1 cellular context compared by ENCODE assay signal in the genomic region with DNA sequence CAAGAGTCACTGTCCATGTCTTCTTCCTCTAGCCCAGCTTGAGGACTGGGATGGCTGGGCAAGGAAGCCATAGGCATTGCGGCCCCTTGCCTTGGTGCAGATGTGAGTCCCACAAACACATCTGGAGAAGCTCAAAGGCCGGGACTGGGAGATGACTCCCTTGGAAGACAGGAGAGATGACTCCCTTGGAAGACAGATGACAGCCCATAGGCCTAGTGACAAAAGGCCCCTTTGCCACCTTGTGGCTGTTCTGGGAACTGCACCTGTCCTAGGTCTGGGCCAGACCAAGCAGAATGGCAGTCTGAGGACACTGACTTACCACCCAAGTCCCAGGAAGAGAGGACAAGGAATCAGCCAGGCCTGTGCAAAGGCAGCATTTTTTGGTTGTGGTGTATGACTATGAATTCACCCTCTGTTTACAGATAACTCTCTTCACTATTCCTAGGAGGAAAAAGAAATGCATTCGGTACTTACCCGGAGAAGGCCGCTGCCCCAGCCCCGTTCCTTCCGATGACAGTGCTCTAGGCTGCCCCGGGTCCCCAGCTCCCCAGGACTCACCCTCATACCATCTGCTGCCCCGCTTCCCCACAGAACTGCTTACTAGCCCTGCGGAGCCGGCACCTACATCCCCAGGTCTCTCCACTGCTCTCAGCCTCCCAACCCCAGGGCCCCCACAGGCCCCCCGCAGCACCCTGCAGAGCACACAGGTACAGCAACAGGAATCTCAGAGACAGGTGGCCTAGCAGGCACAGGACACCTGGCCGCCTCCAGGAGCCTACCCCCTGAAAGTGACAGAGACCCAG.
A peak's percentile ranks its signal among the peaks of the same experiment; 100 is the strongest.
TF ChIP-seq lines count a peak whose summit lies in the region.

No MANE protein-coding gene starts in this region.

TF ChIP-seq in K562, 482 proteins besides CTCF, POLR2A, EP300 and RAD21 (continued from another document):
- TF ChIP-seq, protein P1, sequence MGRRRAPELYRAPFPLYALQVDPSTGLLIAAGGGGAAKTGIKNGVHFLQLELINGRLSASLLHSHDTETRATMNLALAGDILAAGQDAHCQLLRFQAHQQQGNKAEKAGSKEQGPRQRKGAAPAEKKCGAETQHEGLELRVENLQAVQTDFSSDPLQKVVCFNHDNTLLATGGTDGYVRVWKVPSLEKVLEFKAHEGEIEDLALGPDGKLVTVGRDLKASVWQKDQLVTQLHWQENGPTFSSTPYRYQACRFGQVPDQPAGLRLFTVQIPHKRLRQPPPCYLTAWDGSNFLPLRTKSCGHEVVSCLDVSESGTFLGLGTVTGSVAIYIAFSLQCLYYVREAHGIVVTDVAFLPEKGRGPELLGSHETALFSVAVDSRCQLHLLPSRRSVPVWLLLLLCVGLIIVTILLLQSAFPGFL (CRISPR knock-in tag; IDR thresholded peaks at IDR 0.05) = 0 out of 2 replicates have a peak, but pooled peaks have one; percentile 79
- TF ChIP-seq, protein P2, sequence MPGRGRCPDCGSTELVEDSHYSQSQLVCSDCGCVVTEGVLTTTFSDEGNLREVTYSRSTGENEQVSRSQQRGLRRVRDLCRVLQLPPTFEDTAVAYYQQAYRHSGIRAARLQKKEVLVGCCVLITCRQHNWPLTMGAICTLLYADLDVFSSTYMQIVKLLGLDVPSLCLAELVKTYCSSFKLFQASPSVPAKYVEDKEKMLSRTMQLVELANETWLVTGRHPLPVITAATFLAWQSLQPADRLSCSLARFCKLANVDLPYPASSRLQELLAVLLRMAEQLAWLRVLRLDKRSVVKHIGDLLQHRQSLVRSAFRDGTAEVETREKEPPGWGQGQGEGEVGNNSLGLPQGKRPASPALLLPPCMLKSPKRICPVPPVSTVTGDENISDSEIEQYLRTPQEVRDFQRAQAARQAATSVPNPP (IDR thresholded peaks at IDR 0.05; ENCODE audit: borderline replicate concordance, insufficient read depth, insufficient read length) = no peak
- 0 out of 2 replicates have a peak, but pooled peaks have one; percentile 20 for TF ChIP-seq HDGF (IDR thresholded peaks at IDR 0.05)
- TF ChIP-seq MEIS2 (IDR thresholded peaks at IDR 0.05; ENCODE audit: partially characterized antibody) = peak; percentile 29
- TF ChIP-seq, protein P3, sequence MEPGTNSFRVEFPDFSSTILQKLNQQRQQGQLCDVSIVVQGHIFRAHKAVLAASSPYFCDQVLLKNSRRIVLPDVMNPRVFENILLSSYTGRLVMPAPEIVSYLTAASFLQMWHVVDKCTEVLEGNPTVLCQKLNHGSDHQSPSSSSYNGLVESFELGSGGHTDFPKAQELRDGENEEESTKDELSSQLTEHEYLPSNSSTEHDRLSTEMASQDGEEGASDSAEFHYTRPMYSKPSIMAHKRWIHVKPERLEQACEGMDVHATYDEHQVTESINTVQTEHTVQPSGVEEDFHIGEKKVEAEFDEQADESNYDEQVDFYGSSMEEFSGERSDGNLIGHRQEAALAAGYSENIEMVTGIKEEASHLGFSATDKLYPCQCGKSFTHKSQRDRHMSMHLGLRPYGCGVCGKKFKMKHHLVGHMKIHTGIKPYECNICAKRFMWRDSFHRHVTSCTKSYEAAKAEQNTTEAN (CRISPR knock-in tag; IDR thresholded peaks at IDR 0.05) = no peak
- TF ChIP-seq, protein P4, sequence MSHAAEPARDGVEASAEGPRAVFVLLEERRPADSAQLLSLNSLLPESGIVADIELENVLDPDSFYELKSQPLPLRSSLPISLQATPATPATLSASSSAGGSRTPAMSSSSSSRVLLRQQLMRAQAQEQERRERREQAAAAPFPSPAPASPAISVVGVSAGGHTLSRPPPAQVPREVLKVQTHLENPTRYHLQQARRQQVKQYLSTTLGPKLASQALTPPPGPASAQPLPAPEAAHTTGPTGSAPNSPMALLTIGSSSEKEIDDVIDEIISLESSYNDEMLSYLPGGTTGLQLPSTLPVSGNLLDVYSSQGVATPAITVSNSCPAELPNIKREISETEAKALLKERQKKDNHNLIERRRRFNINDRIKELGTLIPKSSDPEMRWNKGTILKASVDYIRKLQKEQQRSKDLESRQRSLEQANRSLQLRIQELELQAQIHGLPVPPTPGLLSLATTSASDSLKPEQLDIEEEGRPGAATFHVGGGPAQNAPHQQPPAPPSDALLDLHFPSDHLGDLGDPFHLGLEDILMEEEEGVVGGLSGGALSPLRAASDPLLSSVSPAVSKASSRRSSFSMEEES (CRISPR knock-in tag; IDR thresholded peaks at IDR 0.05) = no peak
- TF ChIP-seq, protein P5, sequence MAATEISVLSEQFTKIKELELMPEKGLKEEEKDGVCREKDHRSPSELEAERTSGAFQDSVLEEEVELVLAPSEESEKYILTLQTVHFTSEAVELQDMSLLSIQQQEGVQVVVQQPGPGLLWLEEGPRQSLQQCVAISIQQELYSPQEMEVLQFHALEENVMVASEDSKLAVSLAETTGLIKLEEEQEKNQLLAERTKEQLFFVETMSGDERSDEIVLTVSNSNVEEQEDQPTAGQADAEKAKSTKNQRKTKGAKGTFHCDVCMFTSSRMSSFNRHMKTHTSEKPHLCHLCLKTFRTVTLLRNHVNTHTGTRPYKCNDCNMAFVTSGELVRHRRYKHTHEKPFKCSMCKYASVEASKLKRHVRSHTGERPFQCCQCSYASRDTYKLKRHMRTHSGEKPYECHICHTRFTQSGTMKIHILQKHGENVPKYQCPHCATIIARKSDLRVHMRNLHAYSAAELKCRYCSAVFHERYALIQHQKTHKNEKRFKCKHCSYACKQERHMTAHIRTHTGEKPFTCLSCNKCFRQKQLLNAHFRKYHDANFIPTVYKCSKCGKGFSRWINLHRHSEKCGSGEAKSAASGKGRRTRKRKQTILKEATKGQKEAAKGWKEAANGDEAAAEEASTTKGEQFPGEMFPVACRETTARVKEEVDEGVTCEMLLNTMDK (IDR thresholded peaks at IDR 0.05; ENCODE audit: borderline replicate concordance, insufficient read depth, low read depth, low read length, poor library complexity, severe bottlenecking) = peak; percentile 82
- 0 out of 2 replicates have a peak, but pooled peaks have one; percentile 43 for TF ChIP-seq TARDBP (IDR thresholded peaks at IDR 0.05)
- TF ChIP-seq, protein P6, sequence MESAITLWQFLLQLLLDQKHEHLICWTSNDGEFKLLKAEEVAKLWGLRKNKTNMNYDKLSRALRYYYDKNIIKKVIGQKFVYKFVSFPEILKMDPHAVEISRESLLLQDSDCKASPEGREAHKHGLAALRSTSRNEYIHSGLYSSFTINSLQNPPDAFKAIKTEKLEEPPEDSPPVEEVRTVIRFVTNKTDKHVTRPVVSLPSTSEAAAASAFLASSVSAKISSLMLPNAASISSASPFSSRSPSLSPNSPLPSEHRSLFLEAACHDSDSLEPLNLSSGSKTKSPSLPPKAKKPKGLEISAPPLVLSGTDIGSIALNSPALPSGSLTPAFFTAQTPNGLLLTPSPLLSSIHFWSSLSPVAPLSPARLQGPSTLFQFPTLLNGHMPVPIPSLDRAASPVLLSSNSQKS (CRISPR knock-in tag; IDR thresholded peaks at IDR 0.05) = no peak
- no peak for TF ChIP-seq ZNF23 (CRISPR knock-in tag; IDR thresholded peaks at IDR 0.05)
- no peak for TF ChIP-seq NFE2L1 (tag; IDR thresholded peaks at IDR 0.05; ENCODE audit: borderline replicate concordance, low read depth)
- peak; percentile 30; the same call in 1 of the 2 replicates for TF ChIP-seq JUND (IDR thresholded peaks at IDR 0.05; ENCODE audit: borderline replicate concordance, low read depth, low read length)
- TF ChIP-seq JUND (tag; IDR thresholded peaks at IDR 0.05; ENCODE audit: borderline replicate concordance, low read depth, low read length) = no peak
- TF ChIP-seq ZNF263 (CRISPR knock-in tag; IDR thresholded peaks at IDR 0.05; ENCODE audit: borderline replicate concordance) = no peak
- no peak for TF ChIP-seq RB1 (IDR thresholded peaks at IDR 0.05; ENCODE audit: low read depth)
- no peak for TF ChIP-seq POLR3A (IDR thresholded peaks at IDR 0.05; ENCODE audit: borderline replicate concordance, extremely low read depth, insufficient read depth, insufficient read length)
- TF ChIP-seq, protein P7, sequence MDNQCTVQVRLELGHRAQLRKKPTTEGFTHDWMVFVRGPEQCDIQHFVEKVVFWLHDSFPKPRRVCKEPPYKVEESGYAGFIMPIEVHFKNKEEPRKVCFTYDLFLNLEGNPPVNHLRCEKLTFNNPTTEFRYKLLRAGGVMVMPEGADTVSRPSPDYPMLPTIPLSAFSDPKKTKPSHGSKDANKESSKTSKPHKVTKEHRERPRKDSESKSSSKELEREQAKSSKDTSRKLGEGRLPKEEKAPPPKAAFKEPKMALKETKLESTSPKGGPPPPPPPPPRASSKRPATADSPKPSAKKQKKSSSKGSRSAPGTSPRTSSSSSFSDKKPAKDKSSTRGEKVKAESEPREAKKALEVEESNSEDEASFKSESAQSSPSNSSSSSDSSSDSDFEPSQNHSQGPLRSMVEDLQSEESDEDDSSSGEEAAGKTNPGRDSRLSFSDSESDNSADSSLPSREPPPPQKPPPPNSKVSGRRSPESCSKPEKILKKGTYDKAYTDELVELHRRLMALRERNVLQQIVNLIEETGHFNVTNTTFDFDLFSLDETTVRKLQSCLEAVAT (IDR thresholded peaks at IDR 0.05) = no peak
- TF ChIP-seq SMAD3 (CRISPR knock-in tag; conservative IDR thresholded peaks at IDR 0.05) = no peak
- TF ChIP-seq PRPF4 (IDR thresholded peaks at IDR 0.05; ENCODE audit: insufficient read depth, low read depth, low read length, poor library complexity, severe bottlenecking) = no peak
- TF ChIP-seq, protein P8, sequence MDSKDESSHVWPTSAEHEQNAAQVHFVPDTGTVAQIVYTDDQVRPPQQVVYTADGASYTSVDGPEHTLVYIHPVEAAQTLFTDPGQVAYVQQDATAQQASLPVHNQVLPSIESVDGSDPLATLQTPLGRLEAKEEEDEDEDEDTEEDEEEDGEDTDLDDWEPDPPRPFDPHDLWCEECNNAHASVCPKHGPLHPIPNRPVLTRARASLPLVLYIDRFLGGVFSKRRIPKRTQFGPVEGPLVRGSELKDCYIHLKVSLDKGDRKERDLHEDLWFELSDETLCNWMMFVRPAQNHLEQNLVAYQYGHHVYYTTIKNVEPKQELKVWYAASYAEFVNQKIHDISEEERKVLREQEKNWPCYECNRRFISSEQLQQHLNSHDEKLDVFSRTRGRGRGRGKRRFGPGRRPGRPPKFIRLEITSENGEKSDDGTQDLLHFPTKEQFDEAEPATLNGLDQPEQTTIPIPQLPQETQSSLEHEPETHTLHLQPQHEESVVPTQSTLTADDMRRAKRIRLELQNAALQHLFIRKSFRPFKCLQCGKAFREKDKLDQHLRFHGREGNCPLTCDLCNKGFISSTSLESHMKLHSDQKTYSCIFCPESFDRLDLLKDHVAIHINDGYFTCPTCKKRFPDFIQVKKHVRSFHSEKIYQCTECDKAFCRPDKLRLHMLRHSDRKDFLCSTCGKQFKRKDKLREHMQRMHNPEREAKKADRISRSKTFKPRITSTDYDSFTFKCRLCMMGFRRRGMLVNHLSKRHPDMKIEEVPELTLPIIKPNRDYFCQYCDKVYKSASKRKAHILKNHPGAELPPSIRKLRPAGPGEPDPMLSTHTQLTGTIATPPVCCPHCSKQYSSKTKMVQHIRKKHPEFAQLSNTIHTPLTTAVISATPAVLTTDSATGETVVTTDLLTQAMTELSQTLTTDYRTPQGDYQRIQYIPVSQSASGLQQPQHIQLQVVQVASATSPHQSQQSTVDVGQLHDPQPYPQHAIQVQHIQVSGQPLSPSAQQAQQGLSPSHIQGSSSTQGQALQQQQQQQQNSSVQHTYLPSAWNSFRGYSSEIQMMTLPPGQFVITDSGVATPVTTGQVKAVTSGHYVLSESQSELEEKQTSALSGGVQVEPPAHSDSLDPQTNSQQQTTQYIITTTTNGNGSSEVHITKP (IDR thresholded peaks at IDR 0.05; ENCODE audit: partially characterized antibody) = peak; percentile 21
- 0 out of 2 replicates have a peak, but pooled peaks have one; percentile 17 for TF ChIP-seq GABPB1 (CRISPR knock-in tag; IDR thresholded peaks at IDR 0.05)
- TF ChIP-seq CREM (IDR thresholded peaks at IDR 0.05; ENCODE audit: low read depth) = peak; percentile 45
- TF ChIP-seq SREBF2 (CRISPR knock-in tag; IDR thresholded peaks at IDR 0.05) = no peak
- TF ChIP-seq, protein P9, sequence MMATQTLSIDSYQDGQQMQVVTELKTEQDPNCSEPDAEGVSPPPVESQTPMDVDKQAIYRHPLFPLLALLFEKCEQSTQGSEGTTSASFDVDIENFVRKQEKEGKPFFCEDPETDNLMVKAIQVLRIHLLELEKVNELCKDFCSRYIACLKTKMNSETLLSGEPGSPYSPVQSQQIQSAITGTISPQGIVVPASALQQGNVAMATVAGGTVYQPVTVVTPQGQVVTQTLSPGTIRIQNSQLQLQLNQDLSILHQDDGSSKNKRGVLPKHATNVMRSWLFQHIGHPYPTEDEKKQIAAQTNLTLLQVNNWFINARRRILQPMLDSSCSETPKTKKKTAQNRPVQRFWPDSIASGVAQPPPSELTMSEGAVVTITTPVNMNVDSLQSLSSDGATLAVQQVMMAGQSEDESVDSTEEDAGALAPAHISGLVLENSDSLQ (IDR thresholded peaks at IDR 0.05) = peak; percentile 27; the same call in 1 of the 2 replicates
- peak; percentile 3; the same call in 1 of the 2 replicates for TF ChIP-seq SUPT5H (IDR thresholded peaks at IDR 0.05)
- TF ChIP-seq ZNF146 (CRISPR knock-in tag; IDR thresholded peaks at IDR 0.05; ENCODE audit: unreplicated experiment) = no peak
- no peak for TF ChIP-seq CHD2 (IDR thresholded peaks at IDR 0.05; ENCODE audit: low read depth, low read length)
- TF ChIP-seq YY1 (IDR thresholded peaks at IDR 0.05; ENCODE audit: borderline replicate concordance in 1 of 3, control insufficient read depth in 1 of 3, extremely low read depth in 1 of 3, insufficient read depth in 3 of 3, insufficient read length in 1 of 3, insufficient replicate concordance in 2 of 3, low read depth in 1 of 3, low read length in 2 of 3) = peak in 1 of 3 experiments; percentile 27
- no peak for TF ChIP-seq CHCHD3 (CRISPR knock-in tag; IDR thresholded peaks at IDR 0.05)
- TF ChIP-seq ATF7 (IDR thresholded peaks at IDR 0.05) = 0 out of 2 replicates have a peak, but pooled peaks have one; percentile 15
- peak; percentile 35; the same call in 1 of the 2 replicates for TF ChIP-seq POLR2G (IDR thresholded peaks at IDR 0.05; ENCODE audit: low read depth, low read length)
- TF ChIP-seq, protein P10, sequence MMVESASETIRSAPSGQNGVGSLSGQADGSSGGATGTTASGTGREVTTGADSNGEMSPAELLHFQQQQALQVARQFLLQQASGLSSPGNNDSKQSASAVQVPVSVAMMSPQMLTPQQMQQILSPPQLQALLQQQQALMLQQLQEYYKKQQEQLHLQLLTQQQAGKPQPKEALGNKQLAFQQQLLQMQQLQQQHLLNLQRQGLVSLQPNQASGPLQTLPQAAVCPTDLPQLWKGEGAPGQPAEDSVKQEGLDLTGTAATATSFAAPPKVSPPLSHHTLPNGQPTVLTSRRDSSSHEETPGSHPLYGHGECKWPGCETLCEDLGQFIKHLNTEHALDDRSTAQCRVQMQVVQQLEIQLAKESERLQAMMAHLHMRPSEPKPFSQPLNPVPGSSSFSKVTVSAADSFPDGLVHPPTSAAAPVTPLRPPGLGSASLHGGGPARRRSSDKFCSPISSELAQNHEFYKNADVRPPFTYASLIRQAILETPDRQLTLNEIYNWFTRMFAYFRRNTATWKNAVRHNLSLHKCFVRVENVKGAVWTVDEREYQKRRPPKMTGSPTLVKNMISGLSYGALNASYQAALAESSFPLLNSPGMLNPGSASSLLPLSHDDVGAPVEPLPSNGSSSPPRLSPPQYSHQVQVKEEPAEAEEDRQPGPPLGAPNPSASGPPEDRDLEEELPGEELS (CRISPR knock-in tag; IDR thresholded peaks at IDR 0.05; ENCODE audit: borderline replicate concordance) = no peak
- no peak for TF ChIP-seq CREB1 (IDR thresholded peaks at IDR 0.05)
- TF ChIP-seq CREB1 (CRISPR knock-in tag; IDR thresholded peaks at IDR 0.05) = peak; percentile 25; the same call in 1 of the 2 replicates
